Comparison of ENCODE assay signal across 8 cellular contexts in the genomic region with DNA sequence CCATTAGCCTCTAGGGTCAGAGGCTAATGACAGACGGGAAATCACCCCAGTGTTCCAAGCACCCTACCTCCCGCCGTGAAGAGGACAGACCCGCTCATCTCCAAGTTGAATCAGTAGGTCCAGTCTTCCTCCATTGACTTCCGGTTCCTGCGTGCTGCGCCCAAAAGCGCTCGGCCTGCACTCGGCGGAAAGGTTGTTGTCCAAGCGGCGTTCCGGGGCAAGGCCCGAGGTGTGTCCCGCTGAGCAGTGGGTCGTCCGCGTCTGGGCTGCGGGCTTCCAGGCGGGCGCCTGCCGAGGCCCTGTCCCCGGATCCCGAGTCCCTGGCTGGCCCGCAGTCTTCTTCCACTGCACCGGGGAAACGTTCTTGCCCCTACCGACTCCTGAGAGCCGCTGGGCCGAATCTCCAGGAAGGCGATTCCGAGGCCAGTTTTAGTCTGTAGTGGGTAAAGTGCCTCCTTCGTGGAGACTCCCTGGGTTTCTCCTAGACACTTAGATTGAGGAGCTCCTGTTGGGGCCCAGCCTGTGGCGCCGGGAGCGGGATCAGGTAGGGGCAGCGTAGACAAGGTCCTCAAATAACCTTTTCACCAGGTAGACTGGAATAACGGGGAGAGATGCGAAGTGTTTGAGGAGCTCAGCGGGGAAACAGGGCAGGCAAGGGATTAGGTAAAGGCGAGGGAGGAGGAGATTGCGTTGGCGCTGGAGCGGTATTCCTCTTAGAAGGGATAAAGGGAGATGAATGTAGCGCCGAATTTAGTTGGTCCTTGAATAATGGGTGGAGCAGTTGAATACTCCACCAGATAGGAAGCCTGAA. TPM values are rescaled to one million over a fixed set of nuclear protein-coding genes. Genes with fewer than 3 reads are reported as not detected.
A peak's percentile ranks its signal among the peaks of the same experiment; 100 is the strongest.
DNase-seq lines count a peak whose midpoint lies in the region; ATAC-seq and TF ChIP-seq lines count a peak whose summit lies in the region.

A gene with protein sequence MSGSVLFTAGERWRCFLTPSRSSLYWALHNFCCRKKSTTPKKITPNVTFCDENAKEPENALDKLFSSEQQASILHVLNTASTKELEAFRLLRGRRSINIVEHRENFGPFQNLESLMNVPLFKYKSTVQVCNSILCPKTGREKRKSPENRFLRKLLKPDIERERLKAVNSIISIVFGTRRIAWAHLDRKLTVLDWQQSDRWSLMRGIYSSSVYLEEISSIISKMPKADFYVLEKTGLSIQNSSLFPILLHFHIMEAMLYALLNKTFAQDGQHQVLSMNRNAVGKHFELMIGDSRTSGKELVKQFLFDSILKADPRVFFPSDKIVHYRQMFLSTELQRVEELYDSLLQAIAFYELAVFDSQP (minus strand): TSS at position 138 of the 811 bp plus-strand sequence. CDS start 40 bp downstream, at position 98.

- H3K36me3 ChIP-seq in IMR-90 (ENCODE audit: control insufficient read depth, insufficient read depth, low read length) (0 out of 2 replicates have a peak, but pooled peaks cover 2% of the 10 kb centered on the region), mucosa of rectum (ENCODE audit: control insufficient read depth in 2 of 2, insufficient read depth in 2 of 2, low read length in 2 of 2) (peaks cover 0 to 9% of the 10 kb centered on the region in 2 donors)

- H3K27ac Mint-ChIP-seq in activated T-cell treated with anti-CD3 and anti-CD28 coated beads, Interleukin-2, amount 50 U/mL, for 24 hours, result peak within 1 kb of the TSS; percentile 89

- peak within 1 kb of the TSS; percentile 71 for H4K91ac ChIP-seq in IMR-90 (ENCODE audit: insufficient read depth, low read depth, low read length)

- H3K23ac ChIP-seq in IMR-90 (ENCODE audit: low read depth, low read length), result peak within 1 kb of the TSS; percentile 95

- BruUV-seq in IMR-90 (replicated peaks; lab: Mats Ljungman, UMichigan), result no TSS peak

- POLR2A ChIA-PET in IMR-90 (lab: Charles Lee; ENCODE audit: unreplicated experiment), result interaction anchor here (0.6 kb wide), 1 partner anchor 288 kb away, joined by 5 read pairs; no protein-coding TSS in a partner anchor

- peak within 1 kb of the TSS; percentile 87 for H3K4me3 Mint-ChIP-seq in activated T-cell treated with anti-CD3 and anti-CD28 coated beads, Interleukin-2, amount 50 U/mL, for 24 hours

- no peak for TF ChIP-seq CTCF in IMR-90 (conservative IDR thresholded peaks at IDR 0.05; ENCODE audit: low read depth, low read length)

- H3K79me1 ChIP-seq in IMR-90 (ENCODE audit: low read depth in 1 of 2, low read length in 2 of 2), result peaks cover 19 to 34% of the 10 kb centered on the region in 2 experiments

- H3K14ac ChIP-seq in IMR-90 (replicated peaks; ENCODE audit: low read depth, low read length), result peak within 1 kb of the TSS; percentile 98

- peak within 1 kb of the TSS; percentile 84 to 98 for H4K8ac ChIP-seq in IMR-90 (ENCODE audit: low read depth in 2 of 2, low read length in 2 of 2)

- dilution Hi-C loops in IMR-90 (cut with HindIII; ENCODE audit: low sequenced_read_pairs, unreplicated experiment), result no loop called here

- peaks cover 43% of the 10 kb centered on the region for H3K36me3 Mint-ChIP-seq in activated T-cell treated with anti-CD3 and anti-CD28 coated beads, Interleukin-2, amount 50 U/mL, for 24 hours (ENCODE audit: low read depth)

- intact Hi-C loops in IMR-90 (cut with micrococcal nuclease), result loop anchor here (2.0 to 5.0 kb wide), 3 partner anchors 64 to 311 kb away; a partner anchor contains a TSS

- no peak within 1 kb of the TSS for H2BK20ac ChIP-seq in IMR-90 (ENCODE audit: low read depth, low read length)

- peak within 1 kb of the TSS; percentile 21 for H3K18ac ChIP-seq in IMR-90 (ENCODE audit: low read depth, low read length)

- H2AK5ac ChIP-seq in IMR-90 (ENCODE audit: low read depth, low read length), result peak within 1 kb of the TSS; percentile 3; the same call in 1 of the 2 replicates

- CTCF ChIA-PET in IMR-90 (lab: Yijun Ruan, JAX), result interaction anchor here (0.6 kb wide), 1 partner anchor 8 kb away, joined by 3 read pairs; no protein-coding TSS in a partner anchor

- H3K9ac ChIP-seq in IMR-90 (ENCODE audit: low read depth, low read length) (peak within 1 kb of the TSS; percentile 84), mucosa of rectum (ENCODE audit: low read depth in 1 of 2, low read length in 2 of 2) (peak within 1 kb of the TSS; percentile 86 to 91)

- H3K4ac ChIP-seq in IMR-90 (ENCODE audit: low read depth, low read length), result peak within 1 kb of the TSS; percentile 94

- H3K9me1 ChIP-seq in IMR-90 (ENCODE audit: insufficient read depth, low read length), result no peaks in the 10 kb centered on the region

- H2BK5ac ChIP-seq in IMR-90 (ENCODE audit: low read depth, low read length, poor library complexity, severe bottlenecking), result peak within 1 kb of the TSS; percentile 79

- peak within 1 kb of the TSS; percentile 98 for H2AFZ ChIP-seq in IMR-90 (replicated peaks; ENCODE audit: low read length, poor library complexity)

- H3K27ac ChIP-seq in IMR-90 (ENCODE audit: insufficient read depth, low read length) (peak within 1 kb of the TSS; percentile 79), mucosa of rectum (ENCODE audit: low read depth in 2 of 2, low read length in 2 of 2) (peak within 1 kb of the TSS; percentile 82 to 89)

- H4K20me1 ChIP-seq in IMR-90 (ENCODE audit: insufficient read depth, low read length), result no peaks in the 10 kb centered on the region

- peak within 1 kb of the TSS; percentile 80 for H2AK9ac ChIP-seq in IMR-90 (replicated peaks; ENCODE audit: low read depth, low read length, poor library complexity)

- in situ Hi-C loops in IMR-90 (cut with MboI; ENCODE audit: low sequenced_read_pairs), result no loop called here

- H3K27me3 ChIP-seq in IMR-90 (ENCODE audit: control insufficient read depth, insufficient read depth, low read length), result no peaks in the 10 kb centered on the region
- no peaks in the 10 kb centered on the region for H3K27me3 ChIP-seq in mucosa of rectum (ENCODE audit: control insufficient read depth in 2 of 2, insufficient read depth in 2 of 2, low read length in 2 of 2)

- TF ChIP-seq RAD21 in IMR-90 (IDR thresholded peaks at IDR 0.05; ENCODE audit: low read length), result peak; percentile 40

- no peaks in the 10 kb centered on the region for H3K27me3 Mint-ChIP-seq in activated T-cell treated with anti-CD3 and anti-CD28 coated beads, Interleukin-2, amount 50 U/mL, for 24 hours

- H3K4me2 ChIP-seq in IMR-90 (ENCODE audit: low read depth, low read length), result peak within 1 kb of the TSS; percentile 97

- 1% methylated on average over 24 of the region's 47 CpGs; no CpG with 5 or more reads in 1 of the 2 experiments for WGBS in IMR-90 (ENCODE audit: extremely low coverage in 2 of 2, insufficient read length in 1 of 2), 2 experiments

- H3K56ac ChIP-seq in IMR-90 (ENCODE audit: extremely low read depth, insufficient read depth, low read length), result peak within 1 kb of the TSS; percentile 60

- peak; percentile 81 for TF ChIP-seq POLR2A in IMR-90 (IDR thresholded peaks at IDR 0.05; ENCODE audit: low read depth, low read length)
- TF ChIP-seq POLR2A in erythroblast (IDR thresholded peaks at IDR 0.05; ENCODE audit: low read length), result peak; percentile 90

- H3K4me3 ChIP-seq in IMR-90 (ENCODE audit: insufficient read depth, low read depth, low read length), result peak within 1 kb of the TSS; percentile 71
- H3K4me3 ChIP-seq in mucosa of rectum (ENCODE audit: low read length in 2 of 2), result peak within 1 kb of the TSS; percentile 83 to 92

- H3K9me3 Mint-ChIP-seq in activated T-cell treated with anti-CD3 and anti-CD28 coated beads, Interleukin-2, amount 50 U/mL, for 24 hours, result no peaks in the 10 kb centered on the region

- ATAC-seq in GM21528 (IDR thresholded peaks at IDR 0.05; ENCODE audit: low FRiP score, unreplicated experiment) (peak; percentile 79), IMR-90 (ENCODE audit: low read depth) (peak; percentile 99)

- H3K4me1 Mint-ChIP-seq in activated T-cell treated with anti-CD3 and anti-CD28 coated beads, Interleukin-2, amount 50 U/mL, for 24 hours (ENCODE audit: low read depth), result peaks cover 46% of the 10 kb centered on the region

- H2BK120ac ChIP-seq in IMR-90 (ENCODE audit: low read depth, low read length), result peak within 1 kb of the TSS; percentile 68

- H3K4me1 ChIP-seq in IMR-90 (ENCODE audit: control insufficient read depth, insufficient read depth, low read length), result peaks cover 4% of the 10 kb centered on the region; the same call in 1 of the 2 replicates
- H3K4me1 ChIP-seq in mucosa of rectum (ENCODE audit: control insufficient read depth in 2 of 2, insufficient read depth in 2 of 2, low read length in 2 of 2), result peaks cover 0 to 4% of the 10 kb centered on the region in 2 donors

- peak within 1 kb of the TSS; percentile 84 for H4K5ac ChIP-seq in IMR-90 (ENCODE audit: low read depth, low read length)

- DNase-seq in DMS 273 (lab: John Stamatoyannopoulos, UW; ENCODE audit: unreplicated experiment), result peak; percentile 95
- peak; percentile 92 for DNase-seq in IMR-90
- DNase-seq in activated T-cell treated with anti-CD3 and anti-CD28 coated beads, Interleukin-2, amount 50 U/mL, for 24 hours, result peak; percentile 96
- peak; percentile 95 to 96 for DNase-seq in erythroblast (lab: John Stamatoyannopoulos, UW)
- DNase-seq in stimulated activated CD8-positive, alpha-beta memory T cell treated with anti-CD3 and anti-CD28 coated beads, Interleukin-4, amount 100 ng/mL, for 4 hours (ENCODE audit: low read depth in 2 of 2, low spot score in 1 of 2), result peak; percentile 70

- H3K9me3 ChIP-seq in IMR-90 (ENCODE audit: control insufficient read depth, insufficient read depth, low read length), result no peaks in the 10 kb centered on the region
- no peaks in the 10 kb centered on the region for H3K9me3 ChIP-seq in mucosa of rectum (ENCODE audit: control insufficient read depth in 2 of 2, low read length in 2 of 2)

- peak within 1 kb of the TSS; percentile 52; the same call in 1 of the 3 replicates for H2BK15ac ChIP-seq in IMR-90 (ENCODE audit: low read depth, low read length)

TF ChIP-seq in IMR-90, 13 proteins besides CTCF, POLR2A, EP300 and RAD21:
- TF ChIP-seq MAZ (IDR thresholded peaks at IDR 0.05; ENCODE audit: borderline replicate concordance, low read depth, low read length), result peak; percentile 72; the same call in 1 of the 2 replicates
- TF ChIP-seq NFE2L2 (IDR thresholded peaks at IDR 0.05; ENCODE audit: low read depth, low read length), result no peak

RNA-seq across cellular contexts. Expression of the gene that starts here (rescaled TPM):
- total RNA-seq in IMR-90 (2012; rRNA removed), result 13.8 and 17.8 TPM in 2 replicates
- polyA plus RNA-seq in IMR-90 (2012; rRNA removed), result 4.8 and 7.9 TPM in 2 replicates
- polyA plus RNA-seq in IMR-90 (2012; cell fraction: cytosol; rRNA removed), result 2.4 and 3.0 TPM in 2 replicates
- polyA plus RNA-seq in IMR-90 (2012; cell fraction: nucleus; rRNA removed; ENCODE audit: low replicate concordance), result 1.1 and 11.9 TPM in 2 replicates
- polyA plus RNA-seq in PFSK-1 (2012; ENCODE audit: insufficient read length, low read depth), result 6.4 TPM

Comparison
In these comparisons a context has a peak if more than half of its experiments do, and no peak if none do; other contexts are left out.
1. Peak in every context shown above with its lines: DNase-seq, ATAC-seq, H3K4me3 ChIP-seq and H3K27ac ChIP-seq.